17 cellular contexts compared by ENCODE assay signal in genomic region chr4:122118243-122118642, GRCh38.
"Had no signal": no experiment of that assay in that cellular context is flagged by ENCODE, and none has a peak within 500 bp of the region (broad histone marks: within the 10 kb centered on the region; RNA-seq: fewer than 3 reads in every experiment).

No MANE protein-coding gene starts in this region.

- H3K4me3 Mint-ChIP-seq: activated T-cell treated with anti-CD3 and anti-CD28 coated beads, Interleukin-2, amount 50 U/mL, for 4 hours; endodermal cell; naive B cell had no signal

- H3K36me3 Mint-ChIP-seq: naive B cell had no signal

- H3K9me3 Mint-ChIP-seq: endodermal cell had no signal

- H3K9me3 ChIP-seq: gastrocnemius medialis, SJSA1, uterus had no signal

- H3K27me3 ChIP-seq: brain microvascular endothelial cell, gastrocnemius medialis, heart left ventricle, SJSA1, tibial nerve, uterus had no signal

- H3K27ac ChIP-seq: brain microvascular endothelial cell, gastrocnemius medialis, heart left ventricle, SJSA1, tibial nerve, uterus had no signal

- ATAC-seq: gastrocnemius medialis, heart left ventricle had no signal

- H3K4me1 Mint-ChIP-seq: naive B cell had no signal

- DNase-seq: activated CD4-positive, CD25-positive, alpha-beta regulatory T cell; activated T-cell treated with anti-CD3 and anti-CD28 coated beads, Interleukin-2, amount 50 U/mL, for 4 hours; anterior cingulate cortex; brain microvascular endothelial cell; dermis blood vessel endothelial cell; endodermal cell; gastrocnemius medialis; heart left ventricle; islet precursor cell; naive B cell; retina; stimulated activated CD4-positive, alpha-beta T cell treated with anti-CD3 and anti-CD28 coated beads, Interleukin-2, amount 100 ng/mL, for 48 hours; stimulated activated naive CD4-positive, alpha-beta T cell; substantia nigra; uterus had no signal

- H3K4me3 ChIP-seq: gastrocnemius medialis, heart left ventricle, SJSA1, tibial nerve, uterus had no signal

- H3K4me1 ChIP-seq: gastrocnemius medialis, SJSA1, tibial nerve, uterus had no signal

- H3K27ac Mint-ChIP-seq: endodermal cell, naive B cell had no signal

- H3K36me3 ChIP-seq: brain microvascular endothelial cell, gastrocnemius medialis, heart left ventricle, SJSA1, tibial nerve, uterus had no signal
